8 cellular contexts compared by ENCODE assay signal in genomic region chr19:55598719-55599467, GRCh38. TPM values are rescaled to one million over a fixed set of nuclear protein-coding genes. Genes with fewer than 3 reads are reported as not detected.
A peak's percentile ranks its signal among the peaks of the same experiment; 100 is the strongest.
DNase-seq lines count a peak whose midpoint lies in the region; ATAC-seq, FAIRE-seq and TF ChIP-seq lines count a peak whose summit lies in the region.

No MANE protein-coding gene starts in this region.

- no peaks in the 10 kb centered on the region for H3K9me2 ChIP-seq in Karpas-422 (replicated peaks; ENCODE audit: insufficient read depth, low read length)

- peaks cover 13% of the 10 kb centered on the region for H3K36me3 Mint-ChIP-seq in natural killer cell treated with Interleukin-12 subunit alpha and Interleukin-12 subunit beta and Interleukin-15 and Interleukin-18, amount 100 ng/mL, for 72 hours

- peak overlapping the region; percentile 98 for H3K4me3 Mint-ChIP-seq in natural killer cell treated with Interleukin-12 subunit alpha and Interleukin-12 subunit beta and Interleukin-15 and Interleukin-18, amount 100 ng/mL, for 72 hours

- H4K20me1 ChIP-seq in Karpas-422 (ENCODE audit: insufficient read depth, low read depth, low read length) = no peaks in the 10 kb centered on the region

- H3K4me2 ChIP-seq in Karpas-422 (ENCODE audit: low read depth, low read length, poor library complexity, severe bottlenecking) = peak overlapping the region; percentile 75

- H3K9me3 ChIP-seq in Karpas-422 (ENCODE audit: low read length) = no peaks in the 10 kb centered on the region

- peaks cover 23 to 30% of the 10 kb centered on the region in 2 donors for H3K4me1 Mint-ChIP-seq in natural killer cell treated with Interleukin-12 subunit alpha and Interleukin-12 subunit beta and Interleukin-15 and Interleukin-18, amount 100 ng/mL, for 72 hours (ENCODE audit: low read depth in 2 of 2)

- H3K4me3 ChIP-seq in Karpas-422 (ENCODE audit: low read length) (peak overlapping the region; percentile 68), fibroblast of mammary gland (ENCODE audit: control insufficient read depth, low read depth, low read length) (peak overlapping the region; percentile 87)

- peak overlapping the region; percentile 88 for H3K27ac ChIP-seq in Karpas-422 (ENCODE audit: low read length)

- H3K27ac Mint-ChIP-seq in natural killer cell treated with Interleukin-12 subunit alpha and Interleukin-12 subunit beta and Interleukin-15 and Interleukin-18, amount 100 ng/mL, for 72 hours = peak overlapping the region; percentile 97 to 98

- H3K79me2 ChIP-seq in Karpas-422 (ENCODE audit: low read length) = peaks cover 9% of the 10 kb centered on the region

- H3K27me3 ChIP-seq in Karpas-422 (ENCODE audit: low read length) = no peaks in the 10 kb centered on the region

- TF ChIP-seq CTCF in fibroblast of mammary gland (conservative IDR thresholded peaks at IDR 0.05; ENCODE audit: control insufficient read depth, insufficient read depth, low read depth, low read length) = no peak

- no peaks in the 10 kb centered on the region for H3K27me3 Mint-ChIP-seq in natural killer cell treated with Interleukin-12 subunit alpha and Interleukin-12 subunit beta and Interleukin-15 and Interleukin-18, amount 100 ng/mL, for 72 hours

- peak overlapping the region; percentile 80 for H3K9ac ChIP-seq in Karpas-422 (ENCODE audit: low read length)

- peak; percentile 88 for DNase-seq in DMS79 treated with DMSO at 0.1 percent for 48 hours (lab: John Stamatoyannopoulos, UW)
- peak; percentile 99 for DNase-seq in Karpas-422
- DNase-seq in RCC 7860 (ENCODE audit: low spot score) = peak; percentile 76
- peak; percentile 74 to 86 for DNase-seq in activated T-helper 1 cell treated with anti-CD3 and anti-CD28 coated beads, Interleukin-2, amount 50 U/mL, for 16 hours (ENCODE audit: low read depth in 1 of 2, low spot score in 1 of 2)
- DNase-seq in fibroblast of mammary gland (ENCODE audit: low read depth) = peak; percentile 97
- peak; percentile 96 for DNase-seq in natural killer cell treated with Interleukin-12 subunit alpha and Interleukin-12 subunit beta and Interleukin-15 and Interleukin-18, amount 100 ng/mL, for 72 hours (ENCODE audit: low spot score)
- DNase-seq in stimulated activated naive CD4-positive, alpha-beta T cell treated with Interleukin-2 at 50 U/mL for 16 hours (lab: John Stamatoyannopoulos, UW) = peak; percentile 84

- H3K9me3 Mint-ChIP-seq in natural killer cell treated with Interleukin-12 subunit alpha and Interleukin-12 subunit beta and Interleukin-15 and Interleukin-18, amount 100 ng/mL, for 72 hours = peaks cover 7% of the 10 kb centered on the region

- peak; percentile 51 for ATAC-seq in GM21786 (IDR thresholded peaks at IDR 0.05; ENCODE audit: unreplicated experiment)
- ATAC-seq in natural killer cell treated with Interleukin-12 subunit alpha and Interleukin-12 subunit beta and Interleukin-15 and Interleukin-18, amount 100 ng/mL, for 72 hours = peak; percentile 87 to 91

- peak; percentile 75 for FAIRE-seq in RCC 7860 (lab: Jason Lieb, UNC)

- H2AFZ ChIP-seq in Karpas-422 (ENCODE audit: low read length) = 0 out of 2 replicates have a peak overlapping the region, but pooled peaks have one; percentile 41

- H3K4me1 ChIP-seq in Karpas-422 (ENCODE audit: low read length) = peaks cover 16% of the 10 kb centered on the region

- H3K36me3 ChIP-seq in Karpas-422 (ENCODE audit: insufficient read depth, low read length) = peaks cover 21% of the 10 kb centered on the region

RNA-seq across cellular contexts. Expression of gene FIZ1, which starts 0.4 kb away (rescaled TPM):
- total RNA-seq in Karpas-422 (2014; rRNA removed; shearing (Covaris generic); ENCODE audit: low replicate concordance) = 6.4 and 12.2 TPM in 2 replicates
- total RNA-seq in natural killer cell treated with Interleukin-12 subunit alpha and Interleukin-12 subunit beta and Interleukin-15 and Interleukin-18, amount 100 ng/mL, for 72 hours = 10 to 100 TPM; 11.8 to 15.8 TPM

RNA-seq across cellular contexts. Expression of gene ZNF524, which starts 1.2 kb away (rescaled TPM):
- total RNA-seq in Karpas-422 (2014; rRNA removed; shearing (Covaris generic); ENCODE audit: low replicate concordance) = 8.4 and 20.3 TPM in 2 replicates
- 10 to 100 TPM; 10.6 to 14.7 TPM for total RNA-seq in natural killer cell treated with Interleukin-12 subunit alpha and Interleukin-12 subunit beta and Interleukin-15 and Interleukin-18, amount 100 ng/mL, for 72 hours

RNA-seq across cellular contexts. Expression of gene ZNF865, which starts 6.6 kb away (rescaled TPM):
- total RNA-seq in Karpas-422 (2014; rRNA removed; shearing (Covaris generic); ENCODE audit: low replicate concordance) = 3.6 and 8.6 TPM in 2 replicates
- total RNA-seq in natural killer cell treated with Interleukin-12 subunit alpha and Interleukin-12 subunit beta and Interleukin-15 and Interleukin-18, amount 100 ng/mL, for 72 hours = 10 to 100 TPM; 15.4 to 20.7 TPM

RNA-seq across cellular contexts. Expression of gene ZNF579, which starts 18.2 kb away (rescaled TPM):
- 5.0 and 8.5 TPM in 2 replicates for total RNA-seq in Karpas-422 (2014; rRNA removed; shearing (Covaris generic); ENCODE audit: low replicate concordance)
- 10 to 100 TPM in 1 of 2 donors, 1 to 10 TPM in 1; 6.5 to 10.2 TPM for total RNA-seq in natural killer cell treated with Interleukin-12 subunit alpha and Interleukin-12 subunit beta and Interleukin-15 and Interleukin-18, amount 100 ng/mL, for 72 hours

RNA-seq across cellular contexts. Expression of gene ZNF784, which starts 25.5 kb away (rescaled TPM):
- total RNA-seq in Karpas-422 (2014; rRNA removed; shearing (Covaris generic); ENCODE audit: low replicate concordance) = 2.8 and 3.5 TPM in 2 replicates
- total RNA-seq in natural killer cell treated with Interleukin-12 subunit alpha and Interleukin-12 subunit beta and Interleukin-15 and Interleukin-18, amount 100 ng/mL, for 72 hours = 1 to 10 TPM; 2.6 to 4.5 TPM

Comparison
In these comparisons a context has a peak if more than half of its experiments do, and no peak if none do; other contexts are left out.
1. Peak in every context shown above with its lines: DNase-seq, ATAC-seq, H3K4me3 ChIP-seq and H3K27ac ChIP-seq.